In the genomic region with DNA sequence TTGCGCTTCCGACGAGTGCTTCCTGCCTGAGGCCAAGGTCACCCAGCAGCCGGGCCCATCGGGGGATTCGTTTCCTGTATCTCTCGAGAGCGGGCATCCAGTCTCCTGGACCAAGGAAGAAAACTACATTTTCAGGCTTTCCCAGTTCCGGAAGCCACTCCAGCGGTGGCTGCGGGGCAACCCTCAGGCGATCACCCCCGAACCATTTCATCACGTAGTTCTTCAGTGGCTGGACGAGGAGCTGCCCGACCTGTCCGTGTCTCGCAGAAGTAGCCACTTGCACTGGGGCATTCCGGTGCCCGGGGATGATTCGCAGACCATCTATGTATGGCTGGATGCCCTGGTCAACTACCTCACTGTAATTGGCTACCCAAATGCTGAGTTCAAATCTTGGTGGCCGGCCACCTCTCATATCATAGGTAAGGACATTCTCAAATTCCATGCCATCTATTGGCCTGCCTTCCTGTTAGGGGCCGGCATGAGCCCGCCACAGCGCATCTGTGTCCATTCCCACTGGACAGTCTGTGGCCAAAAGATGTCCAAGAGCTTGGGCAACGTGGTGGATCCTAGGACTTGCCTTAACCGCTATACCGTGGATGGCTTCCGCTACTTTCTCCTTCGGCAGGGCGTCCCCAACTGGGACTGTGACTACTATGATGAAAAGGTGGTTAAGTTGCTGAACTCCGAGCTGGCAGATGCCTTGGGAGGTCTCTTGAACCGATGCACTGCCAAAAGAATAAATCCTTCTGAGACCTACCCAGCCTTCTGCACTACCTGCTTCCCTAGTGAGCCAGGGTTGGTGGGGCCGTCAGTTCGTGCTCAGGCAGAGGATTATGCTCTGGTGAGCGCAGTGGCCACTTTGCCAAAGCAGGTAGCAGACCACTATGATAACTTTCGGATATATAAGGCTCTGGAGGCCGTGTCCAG, we compare ENCODE assay signal across 8 cellular contexts. TPM values are rescaled to one million over a fixed set of nuclear protein-coding genes. Genes with fewer than 3 reads are reported as not detected.
A peak's percentile ranks its signal among the peaks of the same experiment; 100 is the strongest.
DNase-seq lines count a peak whose midpoint lies in the region; ATAC-seq, FAIRE-seq and TF ChIP-seq lines count a peak whose summit lies in the region.

No MANE protein-coding gene starts in this region.

- no peaks in the 10 kb centered on the region for H3K9me3 ChIP-seq in A549
- no peaks in the 10 kb centered on the region for H3K9me3 ChIP-seq in RWPE2 (ENCODE audit: severe bottlenecking)
- no peaks in the 10 kb centered on the region for H3K9me3 ChIP-seq in ectodermal cell (ENCODE audit: control insufficient read depth, low read length)
- no peaks in the 10 kb centered on the region for H3K9me3 ChIP-seq in mononuclear cell (ENCODE audit: low read depth, low read length)

- peak overlapping the region; percentile 72 to 87 for H3K27ac ChIP-seq in A549
- peak overlapping the region; percentile 59 for H3K27ac ChIP-seq in RWPE2 (ENCODE audit: poor library complexity, severe bottlenecking)
- no peak overlapping the region for H3K27ac ChIP-seq in ectodermal cell (ENCODE audit: insufficient read depth, low read depth, low read length, poor library complexity, severe bottlenecking)

- H3K4me1 Mint-ChIP-seq in type B pancreatic cell (ENCODE audit: unreplicated experiment): peaks cover 30% of the 10 kb centered on the region

- WGBS in A549 (ENCODE audit: missing lambda C conversion rate): 23% methylated on average over 36 of the region's 38 CpGs
- WGBS in ectodermal cell, 2 experiments: 4 to 5% methylated on average over 38 of the region's 38 CpGs

- no peaks in the 10 kb centered on the region for H3K9me3 Mint-ChIP-seq in type B pancreatic cell

- ATAC-seq in A549: peak; percentile 19 to 30; a peak in 4 of 6 replicates
- ATAC-seq in GM18519 (IDR thresholded peaks at IDR 0.05; ENCODE audit: low FRiP score, unreplicated experiment): peak; percentile 9
- ATAC-seq in RWPE2 (ENCODE audit: low read depth): peak; percentile 6; the same call in 1 of the 3 replicates
- no peak for ATAC-seq in HG02973 (IDR thresholded peaks at IDR 0.05; ENCODE audit: unreplicated experiment)

- no peak for TF ChIP-seq RAD21 in A549 (conservative IDR thresholded peaks at IDR 0.05 in 1 of 2, IDR thresholded peaks at IDR 0.05 in 1 of 2)

- TF ChIP-seq EP300 in A549 (IDR thresholded peaks at IDR 0.05): no peak

- H3K4me3 ChIP-seq in A549 (peak overlapping the region; percentile 64), RWPE2 (ENCODE audit: severe bottlenecking) (peak overlapping the region; percentile 72), ectodermal cell (ENCODE audit: insufficient read depth, low read depth, low read length) (peak overlapping the region; percentile 80), mononuclear cell (ENCODE audit: low read length) (peak overlapping the region; percentile 73)

- H3K36me3 ChIP-seq in RWPE2 (ENCODE audit: low read depth): peaks cover 30% of the 10 kb centered on the region
- no peaks in the 10 kb centered on the region for H3K36me3 ChIP-seq in ectodermal cell (ENCODE audit: control insufficient read depth, insufficient read depth, low read length)

- FAIRE-seq in A549 (lab: Jason Lieb, UNC): no peak

- TF ChIP-seq CTCF in A549 (IDR thresholded peaks at IDR 0.05): no peak
- TF ChIP-seq CTCF in RWPE2 (IDR thresholded peaks at IDR 0.05; ENCODE audit: poor library complexity, severe bottlenecking): no peak
- no peak for TF ChIP-seq CTCF in type B pancreatic cell (conservative IDR thresholded peaks at IDR 0.05)

- H3K27me3 Mint-ChIP-seq in type B pancreatic cell: no peaks in the 10 kb centered on the region

- H3K4me3 Mint-ChIP-seq in type B pancreatic cell: peak overlapping the region; percentile 89

- H3K4me1 ChIP-seq in A549 (peaks cover 30% of the 10 kb centered on the region), RWPE2 (ENCODE audit: insufficient read depth, poor library complexity, severe bottlenecking) (peaks cover 20% of the 10 kb centered on the region), ectodermal cell (ENCODE audit: control insufficient read depth, insufficient read depth, low read length) (peaks cover 8% of the 10 kb centered on the region), mononuclear cell (ENCODE audit: insufficient read depth, low read length) (peaks cover 35% of the 10 kb centered on the region)

- H3K27ac Mint-ChIP-seq in type B pancreatic cell: peak overlapping the region; percentile 79

- peak overlapping the region; percentile 87 for H3K4me2 ChIP-seq in A549

- DNase-seq in A549 (ENCODE audit: low read depth in 1 of 2, low spot score in 1 of 2): no peak
- peak; percentile 31 for DNase-seq in RWPE2 (ENCODE audit: low spot score)
- no peak for DNase-seq in type B pancreatic cell (ENCODE audit: extremely low spot score, unreplicated experiment)
- DNase-seq in NCI-H1417 (lab: John Stamatoyannopoulos, UW): no peak

- POLR2A ChIA-PET in A549 (lab: Yijun Ruan, JAX): interaction anchor here (1.5 to 2.0 kb wide), 3 partner anchors 13 to 271 kb away, joined by 5 to 10 read pairs (median 9); partner anchors contain the start of genes HSPD1, HSPE1 and SF3B1

- CTCF ChIA-PET in A549 (lab: Yijun Ruan, JAX): interaction anchor here (1.0 to 2.1 kb wide), 3 partner anchors 74 to 115 kb away, joined by 3 to 10 read pairs (median 3); no protein-coding TSS in a partner anchor

- no peak for TF ChIP-seq POLR2A in A549 (IDR thresholded peaks at IDR 0.05; ENCODE audit: low read length)

- H3K27me3 ChIP-seq in RWPE2 (ENCODE audit: insufficient read depth, poor library complexity, severe bottlenecking) (no peaks in the 10 kb centered on the region), ectodermal cell (ENCODE audit: control insufficient read depth, insufficient read depth, low read length, poor library complexity, severe bottlenecking) (peaks cover 4% of the 10 kb centered on the region), mononuclear cell (ENCODE audit: insufficient read depth, low read length) (peaks cover 2% of the 10 kb centered on the region)

- H3K36me3 Mint-ChIP-seq in type B pancreatic cell: peaks cover 12% of the 10 kb centered on the region

TF ChIP-seq in A549, 52 proteins besides CTCF, POLR2A, EP300 and RAD21 (continues in another document):
- no peak for TF ChIP-seq HES2 (IDR thresholded peaks at IDR 0.05)
- TF ChIP-seq BCL3 (IDR thresholded peaks at IDR 0.05): no peak
- TF ChIP-seq E2F6 (IDR thresholded peaks at IDR 0.05; ENCODE audit: borderline replicate concordance, low read depth): no peak
- TF ChIP-seq ZFP36 (IDR thresholded peaks at IDR 0.05; ENCODE audit: borderline replicate concordance, partially characterized antibody): no peak
- no peak for TF ChIP-seq HOXB5 (CRISPR knock-in tag; IDR thresholded peaks at IDR 0.05)
- TF ChIP-seq RFX5 (IDR thresholded peaks at IDR 0.05): no peak
- TF ChIP-seq JUNB (IDR thresholded peaks at IDR 0.05): no peak
- no peak for TF ChIP-seq RNF2 (IDR thresholded peaks at IDR 0.05; ENCODE audit: borderline replicate concordance, low read depth)
- no peak for TF ChIP-seq HOXA7 (CRISPR knock-in tag; IDR thresholded peaks at IDR 0.05)
- TF ChIP-seq RARB (CRISPR knock-in tag; IDR thresholded peaks at IDR 0.05): no peak

RNA-seq across cellular contexts. Expression of gene MARS2, which starts 1.0 kb away (rescaled TPM):
- 10.9 and 11.6 TPM in 2 replicates for polyA plus RNA-seq in A549 (2011; rRNA removed)
- 5.2 and 7.4 TPM in 2 replicates for polyA plus RNA-seq in A549 (2012; cell fraction: cytosol; rRNA removed)
- 8.5 and 9.6 TPM in 2 replicates for polyA plus RNA-seq in A549 (2012; cell fraction: nucleus; rRNA removed)
- polyA plus RNA-seq in A549 (2017; fragmentation: RNase III; extraction: RNeasy Plus Mini Kit Qiagen cat#74134 plus additional on column Dnase treatment): 9.0 to 9.5 TPM (median 9.1 TPM) in 3 replicates
- polyA minus RNA-seq in A549 (2011; rRNA and poly(A)+ RNA removed): 14.7 and 15.5 TPM in 2 replicates
- polyA plus RNA-seq in ectodermal cell (2013, experiment 1 of 4): 11.6 TPM
- polyA plus RNA-seq in ectodermal cell (2013, experiment 2 of 4): 10.9 TPM
- 10.7 TPM for polyA plus RNA-seq in ectodermal cell (2013, experiment 3 of 4)
- 10.9 TPM for polyA plus RNA-seq in ectodermal cell (2013, experiment 4 of 4)
- 9.1 TPM for total RNA-seq in mononuclear cell
- 10.3 and 10.4 TPM in 2 replicates for total RNA-seq in type B pancreatic cell (ENCODE audit: low replicate concordance)

RNA-seq across cellular contexts. Expression of gene RFTN2, which starts 30.8 kb away (rescaled TPM):
- polyA plus RNA-seq in A549 (2011; rRNA removed) (0.17 and 0.20 TPM in 2 replicates), A549 (2017; fragmentation: RNase III; extraction: RNeasy Plus Mini Kit Qiagen cat#74134 plus additional on column Dnase treatment) (0.03 to 0.13 TPM (median 0.08 TPM) in 3 replicates)
- not detected in 2 replicates for polyA plus RNA-seq in A549 (2012; cell fraction: cytosol; rRNA removed)
- polyA plus RNA-seq in A549 (2012; cell fraction: nucleus; rRNA removed): 0.05 TPM in 1 of 2 replicates, not detected in the other
- not detected in 2 replicates for polyA minus RNA-seq in A549 (2011; rRNA and poly(A)+ RNA removed)
- 23.8 TPM for polyA plus RNA-seq in ectodermal cell (2013, experiment 1 of 4)
- 15.6 TPM for polyA plus RNA-seq in ectodermal cell (2013, experiment 2 of 4)
- 14.0 TPM for polyA plus RNA-seq in ectodermal cell (2013, experiment 3 of 4)
- 16.0 TPM for polyA plus RNA-seq in ectodermal cell (2013, experiment 4 of 4)
- total RNA-seq in mononuclear cell (under 0.01 TPM), type B pancreatic cell (ENCODE audit: low replicate concordance) (0.07 and 14.9 TPM in 2 replicates)
